Comparison of ENCODE assay signal across 1 cellular context in the genomic region with DNA sequence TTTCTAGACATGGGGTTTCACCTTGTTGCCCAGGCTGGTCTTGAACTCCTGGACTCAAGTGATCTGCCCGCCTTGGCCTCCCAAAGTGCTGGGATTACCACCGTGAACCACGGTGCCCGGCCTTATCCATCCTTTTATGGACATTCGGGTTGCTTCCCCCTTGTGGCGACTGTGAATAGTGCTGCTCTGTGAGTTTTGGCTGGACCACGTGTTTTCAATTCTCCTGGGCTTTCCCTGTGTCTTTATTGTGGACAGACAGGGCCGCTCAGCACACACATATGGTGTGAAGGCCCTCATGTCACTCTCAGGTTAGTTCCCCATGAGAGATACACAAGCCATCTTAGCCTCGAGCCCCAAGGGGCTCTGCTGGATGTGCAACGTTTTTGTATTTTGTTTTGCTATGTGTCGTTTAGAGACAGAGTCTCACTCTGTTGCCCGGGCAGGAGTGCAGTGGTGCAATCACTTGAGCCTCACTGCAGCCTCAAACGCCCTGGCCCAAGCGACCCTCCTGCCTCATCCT.
TF ChIP-seq lines count a peak whose summit lies in the region.

No MANE protein-coding gene starts in this region.

TF ChIP-seq in K562, 482 proteins besides CTCF, POLR2A, EP300 and RAD21 (continued from another document and continues in another):
- TF ChIP-seq, protein P1, sequence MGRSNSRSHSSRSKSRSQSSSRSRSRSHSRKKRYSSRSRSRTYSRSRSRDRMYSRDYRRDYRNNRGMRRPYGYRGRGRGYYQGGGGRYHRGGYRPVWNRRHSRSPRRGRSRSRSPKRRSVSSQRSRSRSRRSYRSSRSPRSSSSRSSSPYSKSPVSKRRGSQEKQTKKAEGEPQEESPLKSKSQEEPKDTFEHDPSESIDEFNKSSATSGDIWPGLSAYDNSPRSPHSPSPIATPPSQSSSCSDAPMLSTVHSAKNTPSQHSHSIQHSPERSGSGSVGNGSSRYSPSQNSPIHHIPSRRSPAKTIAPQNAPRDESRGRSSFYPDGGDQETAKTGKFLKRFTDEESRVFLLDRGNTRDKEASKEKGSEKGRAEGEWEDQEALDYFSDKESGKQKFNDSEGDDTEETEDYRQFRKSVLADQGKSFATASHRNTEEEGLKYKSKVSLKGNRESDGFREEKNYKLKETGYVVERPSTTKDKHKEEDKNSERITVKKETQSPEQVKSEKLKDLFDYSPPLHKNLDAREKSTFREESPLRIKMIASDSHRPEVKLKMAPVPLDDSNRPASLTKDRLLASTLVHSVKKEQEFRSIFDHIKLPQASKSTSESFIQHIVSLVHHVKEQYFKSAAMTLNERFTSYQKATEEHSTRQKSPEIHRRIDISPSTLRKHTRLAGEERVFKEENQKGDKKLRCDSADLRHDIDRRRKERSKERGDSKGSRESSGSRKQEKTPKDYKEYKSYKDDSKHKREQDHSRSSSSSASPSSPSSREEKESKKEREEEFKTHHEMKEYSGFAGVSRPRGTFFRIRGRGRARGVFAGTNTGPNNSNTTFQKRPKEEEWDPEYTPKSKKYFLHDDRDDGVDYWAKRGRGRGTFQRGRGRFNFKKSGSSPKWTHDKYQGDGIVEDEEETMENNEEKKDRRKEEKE (IDR thresholded peaks at IDR 0.05; ENCODE audit: borderline replicate concordance in 1 of 2, control insufficient read depth in 1 of 2, low read depth in 2 of 2, low read length in 1 of 2): no peak
- TF ChIP-seq DNMT1 (IDR thresholded peaks at IDR 0.05) (no peak), ZNF764 (CRISPR knock-in tag; IDR thresholded peaks at IDR 0.05; ENCODE audit: low read depth) (no peak), ZBTB9 (CRISPR knock-in tag; IDR thresholded peaks at IDR 0.05) (no peak), PCBP2 (IDR thresholded peaks at IDR 0.05; ENCODE audit: low read depth, low read length, poor library complexity, severe bottlenecking) (no peak), GATAD2A (IDR thresholded peaks at IDR 0.05) (no peak), PHB (CRISPR knock-in tag; IDR thresholded peaks at IDR 0.05) (no peak), IRF9 (tag; IDR thresholded peaks at IDR 0.05) (no peak), SRF (CRISPR knock-in tag; IDR thresholded peaks at IDR 0.05) (peak in 1 of 2 experiments; percentile 96; a peak in 2 of 4 replicates), RHOXF2B (CRISPR knock-in tag; conservative IDR thresholded peaks at IDR 0.05) (no peak), SIX5 (IDR thresholded peaks at IDR 0.05; ENCODE audit: borderline replicate concordance in 1 of 2, insufficient read depth in 1 of 2, low read depth in 1 of 2, low read length in 2 of 2) (no peak), TSC22D4 (tag; IDR thresholded peaks at IDR 0.05) (no peak), ILK (tag; IDR thresholded peaks at IDR 0.05; ENCODE audit: borderline replicate concordance, low read depth) (no peak), RBM34 (IDR thresholded peaks at IDR 0.05; ENCODE audit: borderline replicate concordance, insufficient read depth, low read length) (no peak), MAFF (IDR thresholded peaks at IDR 0.05; ENCODE audit: low read length) (no peak), HNRNPL (IDR thresholded peaks at IDR 0.05; ENCODE audit: low read depth, low read length) (no peak), RNF219 (CRISPR knock-in tag; IDR thresholded peaks at IDR 0.05) (no peak), ZBTB7A (IDR thresholded peaks at IDR 0.05; ENCODE audit: borderline replicate concordance, control insufficient read depth, low read depth, low read length) (no peak), SRSF9 (IDR thresholded peaks at IDR 0.05; ENCODE audit: borderline replicate concordance, low read depth, low read length) (no peak), TAL1 (IDR thresholded peaks at IDR 0.05) (no peak), TAF9B (IDR thresholded peaks at IDR 0.05; ENCODE audit: partially characterized antibody) (no peak), NEUROD1 (IDR thresholded peaks at IDR 0.05; ENCODE audit: borderline replicate concordance, low read depth, low read length, partially characterized antibody) (no peak), ZNF740 (CRISPR knock-in tag; IDR thresholded peaks at IDR 0.05) (no peak), ZNF740 (tag; IDR thresholded peaks at IDR 0.05) (no peak), ARID3B (CRISPR knock-in tag; IDR thresholded peaks at IDR 0.05; ENCODE audit: borderline replicate concordance) (no peak), GTF2A2 (tag; IDR thresholded peaks at IDR 0.05) (no peak), ATF2 (CRISPR knock-in tag; IDR thresholded peaks at IDR 0.05) (no peak), ZNF384 (IDR thresholded peaks at IDR 0.05; ENCODE audit: low read depth, low read length) (no peak), ZNF584 (CRISPR knock-in tag; IDR thresholded peaks at IDR 0.05; ENCODE audit: low read depth) (no peak), CTBP1 (IDR thresholded peaks at IDR 0.05; ENCODE audit: borderline replicate concordance) (peak; percentile 56; the same call in 1 of the 2 replicates), ID3 (CRISPR knock-in tag; IDR thresholded peaks at IDR 0.05) (no peak), ID3 (tag; IDR thresholded peaks at IDR 0.05) (no peak), EGR1 (conservative IDR thresholded peaks at IDR 0.05) (no peak), NR4A1 (CRISPR knock-in tag; IDR thresholded peaks at IDR 0.05) (no peak), NR4A1 (tag; IDR thresholded peaks at IDR 0.05) (no peak), MCM5 (IDR thresholded peaks at IDR 0.05; ENCODE audit: low read depth) (no peak), COPS2 (conservative IDR thresholded peaks at IDR 0.05) (no peak), SMAD4 (CRISPR knock-in tag; conservative IDR thresholded peaks at IDR 0.05) (no peak), KLF1 (tag; IDR thresholded peaks at IDR 0.05) (no peak), ZFX (CRISPR knock-in tag; IDR thresholded peaks at IDR 0.05) (peak; percentile 58)
- TF ChIP-seq, protein P2, sequence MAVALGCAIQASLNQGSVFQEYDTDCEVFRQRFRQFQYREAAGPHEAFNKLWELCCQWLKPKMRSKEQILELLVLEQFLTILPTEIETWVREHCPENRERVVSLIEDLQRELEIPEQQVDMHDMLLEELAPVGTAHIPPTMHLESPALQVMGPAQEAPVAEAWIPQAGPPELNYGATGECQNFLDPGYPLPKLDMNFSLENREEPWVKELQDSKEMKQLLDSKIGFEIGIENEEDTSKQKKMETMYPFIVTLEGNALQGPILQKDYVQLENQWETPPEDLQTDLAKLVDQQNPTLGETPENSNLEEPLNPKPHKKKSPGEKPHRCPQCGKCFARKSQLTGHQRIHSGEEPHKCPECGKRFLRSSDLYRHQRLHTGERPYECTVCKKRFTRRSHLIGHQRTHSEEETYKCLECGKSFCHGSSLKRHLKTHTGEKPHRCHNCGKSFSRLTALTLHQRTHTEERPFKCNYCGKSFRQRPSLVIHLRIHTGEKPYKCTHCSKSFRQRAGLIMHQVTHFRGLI (CRISPR knock-in tag; IDR thresholded peaks at IDR 0.05): no peak
- TF ChIP-seq, protein P3, sequence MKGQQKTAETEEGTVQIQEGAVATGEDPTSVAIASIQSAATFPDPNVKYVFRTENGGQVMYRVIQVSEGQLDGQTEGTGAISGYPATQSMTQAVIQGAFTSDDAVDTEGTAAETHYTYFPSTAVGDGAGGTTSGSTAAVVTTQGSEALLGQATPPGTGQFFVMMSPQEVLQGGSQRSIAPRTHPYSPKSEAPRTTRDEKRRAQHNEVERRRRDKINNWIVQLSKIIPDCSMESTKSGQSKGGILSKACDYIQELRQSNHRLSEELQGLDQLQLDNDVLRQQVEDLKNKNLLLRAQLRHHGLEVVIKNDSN (CRISPR knock-in tag; IDR thresholded peaks at IDR 0.05): peak; percentile 72
- TF ChIP-seq, protein P4, sequence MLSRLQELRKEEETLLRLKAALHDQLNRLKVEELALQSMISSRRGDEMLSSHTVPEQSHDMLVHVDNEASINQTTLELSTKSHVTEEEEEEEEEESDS (CRISPR knock-in tag; IDR thresholded peaks at IDR 0.05): no peak
- TF ChIP-seq, protein P5, sequence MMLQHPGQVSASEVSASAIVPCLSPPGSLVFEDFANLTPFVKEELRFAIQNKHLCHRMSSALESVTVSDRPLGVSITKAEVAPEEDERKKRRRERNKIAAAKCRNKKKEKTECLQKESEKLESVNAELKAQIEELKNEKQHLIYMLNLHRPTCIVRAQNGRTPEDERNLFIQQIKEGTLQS (IDR thresholded peaks at IDR 0.05): no peak
- TF ChIP-seq, protein P5 (CRISPR knock-in tag; conservative IDR thresholded peaks at IDR 0.05): no peak
- TF ChIP-seq, protein P6, sequence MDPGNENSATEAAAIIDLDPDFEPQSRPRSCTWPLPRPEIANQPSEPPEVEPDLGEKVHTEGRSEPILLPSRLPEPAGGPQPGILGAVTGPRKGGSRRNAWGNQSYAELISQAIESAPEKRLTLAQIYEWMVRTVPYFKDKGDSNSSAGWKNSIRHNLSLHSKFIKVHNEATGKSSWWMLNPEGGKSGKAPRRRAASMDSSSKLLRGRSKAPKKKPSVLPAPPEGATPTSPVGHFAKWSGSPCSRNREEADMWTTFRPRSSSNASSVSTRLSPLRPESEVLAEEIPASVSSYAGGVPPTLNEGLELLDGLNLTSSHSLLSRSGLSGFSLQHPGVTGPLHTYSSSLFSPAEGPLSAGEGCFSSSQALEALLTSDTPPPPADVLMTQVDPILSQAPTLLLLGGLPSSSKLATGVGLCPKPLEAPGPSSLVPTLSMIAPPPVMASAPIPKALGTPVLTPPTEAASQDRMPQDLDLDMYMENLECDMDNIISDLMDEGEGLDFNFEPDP (CRISPR knock-in tag; IDR thresholded peaks at IDR 0.05): no peak
